ENCODE assay signal across 1 cellular context in the genomic region with DNA sequence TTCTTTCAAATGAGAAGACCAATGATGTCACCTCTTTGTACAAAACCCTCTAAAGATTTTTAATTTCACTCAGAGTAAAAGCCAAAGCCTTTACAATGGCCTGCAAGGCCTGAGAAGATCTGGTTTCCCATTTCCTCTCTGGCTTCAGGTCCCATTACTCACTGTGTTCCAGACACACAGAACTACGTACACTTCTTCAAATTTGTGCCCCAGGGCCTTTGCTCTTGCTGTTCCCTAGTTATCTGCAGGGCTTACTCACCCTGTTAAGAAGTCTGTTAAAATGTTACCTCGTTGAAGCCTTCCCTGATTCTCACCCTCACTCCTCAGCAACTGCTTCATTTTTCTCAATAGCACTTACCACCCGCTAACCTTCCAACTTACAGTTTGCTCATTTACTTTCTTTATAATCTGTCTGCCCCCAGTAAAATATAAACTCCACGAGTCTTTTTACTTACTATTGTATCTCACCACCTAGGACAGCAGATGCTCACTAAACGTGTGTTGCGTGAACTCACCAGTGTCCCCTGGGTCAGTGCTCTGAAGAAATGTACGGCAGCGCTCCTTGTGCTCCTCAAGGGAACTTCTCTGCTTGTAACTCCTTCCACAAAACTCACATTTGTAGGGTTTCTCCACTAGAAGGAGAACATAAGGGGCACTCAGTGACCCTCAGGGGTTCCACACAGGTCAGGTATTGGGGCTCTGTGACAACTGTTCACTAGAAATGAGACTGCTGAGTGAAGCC.
TF ChIP-seq lines count a peak whose summit lies in the region.

No MANE protein-coding gene starts in this region.

TF ChIP-seq in SK-N-SH, 30 proteins besides CTCF, POLR2A, EP300 and RAD21:
- TF ChIP-seq TCF12 (IDR thresholded peaks at IDR 0.05) (no peak), MEF2A (IDR thresholded peaks at IDR 0.05; ENCODE audit: borderline replicate concordance, low read depth) (no peak), RCOR1 (IDR thresholded peaks at IDR 0.05; ENCODE audit: low read length) (no peak), EZH2phosphoT487 (IDR thresholded peaks at IDR 0.05; ENCODE audit: borderline replicate concordance, low read depth) (no peak), FOXJ3 (CRISPR knock-in tag; IDR thresholded peaks at IDR 0.05) (no peak), NFIC (IDR thresholded peaks at IDR 0.05; ENCODE audit: borderline replicate concordance) (no peak), MXI1 (IDR thresholded peaks at IDR 0.05; ENCODE audit: low read depth, low read length) (no peak), JUND (IDR thresholded peaks at IDR 0.05) (no peak), POLR2AphosphoS5 (IDR thresholded peaks at IDR 0.05; ENCODE audit: low read depth, low read length) (no peak), CHD2 (IDR thresholded peaks at IDR 0.05; ENCODE audit: low read length, partially characterized antibody) (no peak), GABPA (IDR thresholded peaks at IDR 0.05; ENCODE audit: low read depth) (no peak), YY1 (IDR thresholded peaks at IDR 0.05; ENCODE audit: low read depth) (no peak), NRF1 (IDR thresholded peaks at IDR 0.05; ENCODE audit: low read depth, low read length) (no peak), USF1 (IDR thresholded peaks at IDR 0.05; ENCODE audit: borderline replicate concordance, low read depth) (no peak), REST (IDR thresholded peaks at IDR 0.05; ENCODE audit: low read depth, low read length) (no peak), ELF1 (IDR thresholded peaks at IDR 0.05) (no peak), FOXM1 (IDR thresholded peaks at IDR 0.05; ENCODE audit: low read depth) (no peak)
- TF ChIP-seq, protein P1, sequence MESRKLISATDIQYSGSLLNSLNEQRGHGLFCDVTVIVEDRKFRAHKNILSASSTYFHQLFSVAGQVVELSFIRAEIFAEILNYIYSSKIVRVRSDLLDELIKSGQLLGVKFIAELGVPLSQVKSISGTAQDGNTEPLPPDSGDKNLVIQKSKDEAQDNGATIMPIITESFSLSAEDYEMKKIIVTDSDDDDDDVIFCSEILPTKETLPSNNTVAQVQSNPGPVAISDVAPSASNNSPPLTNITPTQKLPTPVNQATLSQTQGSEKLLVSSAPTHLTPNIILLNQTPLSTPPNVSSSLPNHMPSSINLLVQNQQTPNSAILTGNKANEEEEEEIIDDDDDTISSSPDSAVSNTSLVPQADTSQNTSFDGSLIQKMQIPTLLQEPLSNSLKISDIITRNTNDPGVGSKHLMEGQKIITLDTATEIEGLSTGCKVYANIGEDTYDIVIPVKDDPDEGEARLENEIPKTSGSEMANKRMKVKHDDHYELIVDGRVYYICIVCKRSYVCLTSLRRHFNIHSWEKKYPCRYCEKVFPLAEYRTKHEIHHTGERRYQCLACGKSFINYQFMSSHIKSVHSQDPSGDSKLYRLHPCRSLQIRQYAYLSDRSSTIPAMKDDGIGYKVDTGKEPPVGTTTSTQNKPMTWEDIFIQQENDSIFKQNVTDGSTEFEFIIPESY (IDR thresholded peaks at IDR 0.05; ENCODE audit: borderline replicate concordance, low read depth): no peak
